ENCODE assay signal across 9 cellular contexts in genomic region chr1:10494418-10494753, GRCh38. TPM values are rescaled to one million over a fixed set of nuclear protein-coding genes. Genes with fewer than 3 reads are reported as not detected.
DNase-seq lines count a peak whose midpoint lies in the region; ATAC-seq and TF ChIP-seq lines count a peak whose summit lies in the region.
"Had no signal": no experiment of that assay in that cellular context is flagged by ENCODE, and none has a peak within 500 bp of the region (broad histone marks: within the 10 kb centered on the region; RNA-seq: fewer than 3 reads in every experiment).

No MANE protein-coding gene starts in this region.

- peak overlapping the region; percentile 76 for H3K4me3 Mint-ChIP-seq in activated T-helper 1 cell treated with anti-CD3 and anti-CD28 coated beads, Interleukin-12 subunit alpha, Interleukin-12 subunit beta, Interleukin-2, Interleukin-4 antibody, amounts not matched to agents 30 ng/mL and 10 ng/mL and 1 ng/mL, durations not matched to agents 14 hours and 24 hours and 36 hours
- peak overlapping the region in 7 of 10 donors; percentile 76 to 93 (median 90) for H3K4me3 Mint-ChIP-seq in naive thymus-derived CD8-positive, alpha-beta T cell

- H3K9me3 ChIP-seq in HEK293 (ENCODE audit: control insufficient read depth, insufficient read depth, low read depth, low read length): no peaks in the 10 kb centered on the region

- POLR2A ChIA-PET in HEK293 (lab: Yijun Ruan, JAX): interaction anchor here (1.0 to 1.3 kb wide), 2 partner anchors 64 to 96 kb away, joined by 3 to 10 read pairs; partner anchors contain the start of genes CENPS and PGD
- POLR2A ChIA-PET in naive thymus-derived CD8-positive, alpha-beta T cell (lab: Charles Lee): interaction anchor here (1.0 to 3.4 kb wide), 8 partner anchors 13 to 519 kb away, joined by 3 to 16 read pairs (median 6); partner anchors contain the start of genes CENPS and PEX14

- peaks cover 47% of the 10 kb centered on the region for H3K4me1 Mint-ChIP-seq in activated T-helper 1 cell treated with anti-CD3 and anti-CD28 coated beads, Interleukin-12 subunit alpha, Interleukin-12 subunit beta, Interleukin-2, Interleukin-4 antibody, amounts not matched to agents 30 ng/mL and 10 ng/mL and 1 ng/mL, durations not matched to agents 14 hours and 24 hours and 36 hours (ENCODE audit: low read depth)
- H3K4me1 Mint-ChIP-seq in naive thymus-derived CD8-positive, alpha-beta T cell: peaks cover 34 to 54% (median 47%) of the 10 kb centered on the region in 4 donors

- no peak overlapping the region for H3K4me3 ChIP-seq in HEK293 (ENCODE audit: low read depth, low read length)

- CTCF ChIA-PET in HEK293 (lab: Yijun Ruan, JAX): interaction anchor here (0.5 to 9.8 kb wide), 33 partner anchors 9 to 695 kb away, joined by 3 to 148 read pairs (median 4); partner anchors contain the start of genes CENPS and CORT

- H3K27me3 Mint-ChIP-seq in activated T-helper 1 cell treated with anti-CD3 and anti-CD28 coated beads, Interleukin-12 subunit alpha, Interleukin-12 subunit beta, Interleukin-2, Interleukin-4 antibody, amounts not matched to agents 30 ng/mL and 10 ng/mL and 1 ng/mL, durations not matched to agents 14 hours and 24 hours and 36 hours (ENCODE audit: insufficient read depth): no peaks in the 10 kb centered on the region
- no peaks in the 10 kb centered on the region for H3K27me3 Mint-ChIP-seq in naive thymus-derived CD8-positive, alpha-beta T cell

- peaks cover 1% of the 10 kb centered on the region; the same call in 1 of the 2 replicates for H3K4me1 ChIP-seq in HEK293 (ENCODE audit: control insufficient read depth, insufficient read depth, low read length)

- H3K36me3 Mint-ChIP-seq in activated T-helper 1 cell treated with anti-CD3 and anti-CD28 coated beads, Interleukin-12 subunit alpha, Interleukin-12 subunit beta, Interleukin-2, Interleukin-4 antibody, amounts not matched to agents 30 ng/mL and 10 ng/mL and 1 ng/mL, durations not matched to agents 14 hours and 24 hours and 36 hours (ENCODE audit: low read depth): peaks cover 12% of the 10 kb centered on the region
- H3K36me3 Mint-ChIP-seq in naive thymus-derived CD8-positive, alpha-beta T cell: peaks cover 0 to 19% (median 0%) of the 10 kb centered on the region in 3 donors
- no peaks in the 10 kb centered on the region for H3K36me3 Mint-ChIP-seq in activated naive CD4-positive, alpha-beta T cell treated with anti-CD3 and anti-CD28 coated beads, Interleukin-2, amount 50 U/mL, for 72 hours

- peaks cover 0 to 25% of the 10 kb centered on the region in 2 experiments; a peak in 1 of 3 replicates for H3K36me3 ChIP-seq in HEK293 (ENCODE audit: control insufficient read depth in 2 of 2, insufficient read depth in 1 of 2, low read length in 2 of 2)

- no peaks in the 10 kb centered on the region for H3K9me3 Mint-ChIP-seq in activated T-helper 1 cell treated with anti-CD3 and anti-CD28 coated beads, Interleukin-12 subunit alpha, Interleukin-12 subunit beta, Interleukin-2, Interleukin-4 antibody, amounts not matched to agents 30 ng/mL and 10 ng/mL and 1 ng/mL, durations not matched to agents 14 hours and 24 hours and 36 hours
- no peaks in the 10 kb centered on the region for H3K9me3 Mint-ChIP-seq in naive thymus-derived CD8-positive, alpha-beta T cell
- no peaks in the 10 kb centered on the region for H3K9me3 Mint-ChIP-seq in activated naive CD4-positive, alpha-beta T cell treated with anti-CD3 and anti-CD28 coated beads, Interleukin-2, amount 50 U/mL, for 72 hours

- H3K27ac ChIP-seq in HEK293 (ENCODE audit: extremely low read depth, low read depth, low read length): no peak overlapping the region

- no peak for TF ChIP-seq CTCF in HEK293 (tag by site-specific recombination; IDR thresholded peaks at IDR 0.05)

- H3K27ac Mint-ChIP-seq in activated T-helper 1 cell treated with anti-CD3 and anti-CD28 coated beads, Interleukin-12 subunit alpha, Interleukin-12 subunit beta, Interleukin-2, Interleukin-4 antibody, amounts not matched to agents 30 ng/mL and 10 ng/mL and 1 ng/mL, durations not matched to agents 14 hours and 24 hours and 36 hours: peak overlapping the region; percentile 91
- peak overlapping the region in 8 of 10 donors; percentile 91 to 99 (median 96) for H3K27ac Mint-ChIP-seq in naive thymus-derived CD8-positive, alpha-beta T cell
- peak overlapping the region in 1 of 2 donors; percentile 88 for H3K27ac Mint-ChIP-seq in activated naive CD4-positive, alpha-beta T cell treated with anti-CD3 and anti-CD28 coated beads, Interleukin-2, amount 50 U/mL, for 72 hours

- ATAC-seq in GM18511 (IDR thresholded peaks at IDR 0.05; ENCODE audit: unreplicated experiment) (peak; percentile 9), HG03097 (IDR thresholded peaks at IDR 0.05; ENCODE audit: low FRiP score, unreplicated experiment) (no peak), GM19397 (IDR thresholded peaks at IDR 0.05; ENCODE audit: unreplicated experiment) (no peak)
- no peak for ATAC-seq in naive thymus-derived CD8-positive, alpha-beta T cell
- no peak for ATAC-seq in activated naive CD4-positive, alpha-beta T cell treated with anti-CD3 and anti-CD28 coated beads, Interleukin-2, amount 50 U/mL, for 72 hours

- DNase-seq in activated T-helper 1 cell treated with anti-CD3 and anti-CD28 coated beads, Interleukin-12 subunit alpha, Interleukin-12 subunit beta, Interleukin-2, Interleukin-4 antibody, amounts not matched to agents 30 ng/mL and 10 ng/mL and 1 ng/mL, durations not matched to agents 14 hours and 24 hours and 36 hours (ENCODE audit: low spot score): no peak
- DNase-seq in naive thymus-derived CD8-positive, alpha-beta T cell: no peak
- DNase-seq in activated naive CD4-positive, alpha-beta T cell treated with anti-CD3 and anti-CD28 coated beads, Interleukin-2, amount 50 U/mL, for 72 hours (ENCODE audit: low spot score in 2 of 2): no peak

- intact Hi-C loops in activated T-helper 1 cell treated with anti-CD3 and anti-CD28 coated beads, Interleukin-12 subunit alpha, Interleukin-12 subunit beta, Interleukin-2, Interleukin-4 antibody, amounts not matched to agents 30 ng/mL and 10 ng/mL and 1 ng/mL, durations not matched to agents 14 hours and 24 hours and 36 hours (cut with micrococcal nuclease): loop anchor here (1.0 to 2.0 kb wide), 4 partner anchors 64 to 518 kb away; partner anchors contain the start of genes CENPS and TARDBP

TF ChIP-seq in HEK293, 187 proteins besides CTCF, POLR2A, EP300 and RAD21:
- TF ChIP-seq ZNF335 (tag by site-specific recombination; conservative IDR thresholded peaks at IDR 0.05) (peak; percentile 67), HOXC10 (CRISPR knock-in tag; IDR thresholded peaks at IDR 0.05) (0 out of 2 replicates have a peak, but pooled peaks have one; percentile 4), ZNF768 (tag by site-specific recombination; IDR thresholded peaks at IDR 0.05) (no peak)
TF ChIP-seq in HEK293: peak in this region for 2.

RNA-seq across cellular contexts. Expression of gene PEX14, which starts 19.6 kb away (rescaled TPM):
- 22.7 and 23.5 TPM in 2 replicates for total RNA-seq in activated T-helper 1 cell treated with anti-CD3 and anti-CD28 coated beads, Interleukin-12 subunit alpha, Interleukin-12 subunit beta, Interleukin-2, Interleukin-4 antibody, amounts not matched to agents 30 ng/mL and 10 ng/mL and 1 ng/mL, durations not matched to agents 14 hours and 24 hours and 36 hours
- total RNA-seq in naive thymus-derived CD8-positive, alpha-beta T cell: 10 to 100 TPM; 23.7 TPM
- 1 to 10 TPM; 3.3 to 5.5 (median 4.6) TPM for polyA plus RNA-seq in naive thymus-derived CD8-positive, alpha-beta T cell
- 10 to 100 TPM; 22.3 to 22.7 TPM for total RNA-seq in activated naive CD4-positive, alpha-beta T cell treated with anti-CD3 and anti-CD28 coated beads, Interleukin-2, amount 50 U/mL, for 72 hours

RNA-seq across cellular contexts. Expression of gene DFFA, which starts 22.1 kb away (rescaled TPM):
- total RNA-seq in activated T-helper 1 cell treated with anti-CD3 and anti-CD28 coated beads, Interleukin-12 subunit alpha, Interleukin-12 subunit beta, Interleukin-2, Interleukin-4 antibody, amounts not matched to agents 30 ng/mL and 10 ng/mL and 1 ng/mL, durations not matched to agents 14 hours and 24 hours and 36 hours: 54.7 and 60.1 TPM in 2 replicates
- 10 to 100 TPM; 30.2 to 33.0 TPM for total RNA-seq in naive thymus-derived CD8-positive, alpha-beta T cell
- 10 to 100 TPM; 18.4 to 42.6 (median 20.9) TPM for polyA plus RNA-seq in naive thymus-derived CD8-positive, alpha-beta T cell
- total RNA-seq in activated naive CD4-positive, alpha-beta T cell treated with anti-CD3 and anti-CD28 coated beads, Interleukin-2, amount 50 U/mL, for 72 hours: 10 to 100 TPM; 34.4 to 41.0 TPM

RNA-seq across cellular contexts. Expression of gene CORT, which starts 44.6 kb away (rescaled TPM):
- 0.36 and 0.37 TPM in 2 replicates for total RNA-seq in activated T-helper 1 cell treated with anti-CD3 and anti-CD28 coated beads, Interleukin-12 subunit alpha, Interleukin-12 subunit beta, Interleukin-2, Interleukin-4 antibody, amounts not matched to agents 30 ng/mL and 10 ng/mL and 1 ng/mL, durations not matched to agents 14 hours and 24 hours and 36 hours
- total RNA-seq in naive thymus-derived CD8-positive, alpha-beta T cell: under 1 TPM in 1 of 2 experiments, not detected in 1; 0.44 TPM
- under 1 TPM in 1 of 3 donors, not detected in 2; 0.22 TPM for polyA plus RNA-seq in naive thymus-derived CD8-positive, alpha-beta T cell
- under 1 TPM in 1 of 2 donors, not detected in 1; 0.32 TPM for total RNA-seq in activated naive CD4-positive, alpha-beta T cell treated with anti-CD3 and anti-CD28 coated beads, Interleukin-2, amount 50 U/mL, for 72 hours
- total RNA-seq: kidney epithelial cell, myocyte had no signal
